8 cellular contexts compared by ENCODE assay signal in the genomic region with DNA sequence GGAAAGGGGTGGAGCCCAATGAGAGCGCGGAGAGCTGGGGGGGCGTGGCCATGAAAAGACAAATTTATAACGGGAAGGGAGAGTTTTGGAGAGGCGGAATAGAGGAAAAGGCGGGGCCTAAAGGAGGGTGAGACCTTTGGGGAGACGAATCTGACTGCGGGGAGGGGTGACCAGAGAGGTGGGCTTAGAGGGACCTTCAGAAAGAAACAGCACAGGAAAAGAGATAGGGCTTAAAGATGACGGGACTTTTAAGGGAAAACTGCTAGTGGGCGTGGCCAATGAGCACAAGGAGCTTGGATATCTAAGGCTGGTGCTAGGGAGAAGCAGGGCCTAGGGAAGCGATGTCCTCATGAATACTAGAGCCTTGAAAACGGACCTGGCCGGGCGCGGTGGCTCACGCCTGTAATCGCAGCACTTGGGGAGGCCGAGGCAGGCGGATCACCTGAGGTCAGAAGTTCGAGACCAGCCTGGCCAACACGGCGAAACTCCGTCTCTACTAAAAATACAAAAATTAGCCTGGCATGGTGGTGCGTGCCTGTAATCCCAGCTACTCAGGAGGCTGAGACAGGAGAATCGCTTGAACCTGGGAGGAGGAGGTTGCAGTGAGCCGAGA. TPM values are rescaled to one million over a fixed set of nuclear protein-coding genes. Genes with fewer than 3 reads are reported as not detected.
A peak's percentile ranks its signal among the peaks of the same experiment; 100 is the strongest.
DNase-seq lines count a peak whose midpoint lies in the region; ATAC-seq and TF ChIP-seq lines count a peak whose summit lies in the region.
"Not testable (repeated sequence)": the region's sequence is repeated elsewhere in the genome, so short reads cannot be mapped to it uniquely, and the experiment has no call there.

No MANE protein-coding gene starts in this region.

- H3K9me2 ChIP-seq in hepatocyte (replicated peaks; ENCODE audit: insufficient read depth) = not testable (repeated sequence)

- H4K20me1 ChIP-seq in hepatocyte (ENCODE audit: insufficient read depth, poor library complexity, severe bottlenecking) = not testable (repeated sequence)

- H3K27ac ChIP-seq in caudate nucleus (ENCODE audit: low read depth, low read length) (peak overlapping the region; percentile 99), temporal lobe (ENCODE audit: low read depth, low read length) (peak overlapping the region; percentile 100)
- not testable (repeated sequence) for H3K27ac ChIP-seq in hepatocyte

- H3K36me3 ChIP-seq in hepatocyte (replicated peaks; ENCODE audit: insufficient read depth, low read depth) = not testable (repeated sequence)

- not testable (repeated sequence) for H3K4me1 Mint-ChIP-seq in nephron

- peak overlapping the region; percentile 73 to 81 (median 77) for H3K4me3 Mint-ChIP-seq in nephron

- not testable (repeated sequence) for TF ChIP-seq CTCF in hepatocyte (IDR thresholded peaks at IDR 0.05; ENCODE audit: poor library complexity); nephron (IDR thresholded peaks at IDR 0.05; ENCODE audit: unreplicated experiment in 3 of 3)

- not testable (repeated sequence) for H3K79me2 ChIP-seq in hepatocyte

- H3K27me3 Mint-ChIP-seq in nephron (ENCODE audit: low read depth) = peaks cover 26% of the 10 kb centered on the region

- H2AFZ ChIP-seq in hepatocyte = not testable (repeated sequence)

- peak; percentile 62 for DNase-seq in COR-L47 (lab: John Stamatoyannopoulos, UW)
- peak; percentile 74 for DNase-seq in NOMO-1 treated with DMSO at 0.1 percent for 48 hours (lab: John Stamatoyannopoulos, UW; ENCODE audit: unreplicated experiment)
- peak; percentile 78 for DNase-seq in activated CD4-positive, alpha-beta T cell treated with anti-CD3 and anti-CD28 coated beads for 48 hours
- DNase-seq in caudate nucleus (lab: John Stamatoyannopoulos, UW) = peak in 10 of 61 donors; percentile 36 to 80 (median 56)
- DNase-seq in hepatocyte (ENCODE audit: low spot score) = not testable (repeated sequence)

- not testable (repeated sequence) for H3K9me3 Mint-ChIP-seq in nephron

- peak overlapping the region in 1 of 3 experiments; percentile 61 for H3K27ac Mint-ChIP-seq in nephron

- peak; percentile 6 for ATAC-seq in HG03342 (IDR thresholded peaks at IDR 0.05; ENCODE audit: unreplicated experiment)

- WGBS in hepatocyte (ENCODE audit: low lambda C conversion rate, missing lambda C conversion rate) = 51% methylated on average over 25 of the region's 26 CpGs

- H3K4me1 ChIP-seq in hepatocyte (ENCODE audit: insufficient read depth) = peaks cover 17% of the 10 kb centered on the region

- H3K9me3 ChIP-seq in hepatocyte (ENCODE audit: low read depth) = not testable (repeated sequence)

- not testable (repeated sequence) for H3K4me3 ChIP-seq in hepatocyte

- peak overlapping the region; percentile 96 for H3K4me2 ChIP-seq in hepatocyte

- peaks cover 12% of the 10 kb centered on the region for H3K27me3 ChIP-seq in hepatocyte

- peaks cover 25% of the 10 kb centered on the region for H3K36me3 Mint-ChIP-seq in nephron (ENCODE audit: low read depth)

RNA-seq across cellular contexts. Expression of a gene that starts 1.9 kb away (rescaled TPM):
- total RNA-seq in hepatocyte = 19.8 and 29.0 TPM in 2 replicates
- 115 and 147 TPM in 2 replicates for polyA plus RNA-seq in hepatocyte
- 162 TPM for total RNA-seq in temporal lobe

RNA-seq across cellular contexts. Expression of a gene that starts 13.5 kb away (rescaled TPM):
- 0.12 and 1.4 TPM in 2 replicates for total RNA-seq in hepatocyte
- 0.64 and 2.3 TPM in 2 replicates for polyA plus RNA-seq in hepatocyte
- 0.74 TPM for total RNA-seq in temporal lobe

RNA-seq across cellular contexts. Expression of a gene that starts 17.9 kb away (rescaled TPM):
- total RNA-seq in hepatocyte (0.30 and 0.36 TPM in 2 replicates), temporal lobe (0.25 TPM)
- 0.15 and 0.76 TPM in 2 replicates for polyA plus RNA-seq in hepatocyte

RNA-seq across cellular contexts. Expression of a gene that starts 30.1 kb away (rescaled TPM):
- total RNA-seq in hepatocyte (2.7 and 3.9 TPM in 2 replicates), temporal lobe (2.0 TPM)
- polyA plus RNA-seq in hepatocyte = 7.3 and 10.8 TPM in 2 replicates

RNA-seq across cellular contexts. Expression of a gene that starts 32.1 kb away (rescaled TPM):
- total RNA-seq in hepatocyte (0.97 and 1.4 TPM in 2 replicates), temporal lobe (not detected)
- 3.9 and 4.8 TPM in 2 replicates for polyA plus RNA-seq in hepatocyte
